ENCODE assay signal across 12 cellular contexts in genomic region chr11:118439656-118440055, GRCh38. TPM values are rescaled to one million over a fixed set of nuclear protein-coding genes. Genes with fewer than 3 reads are reported as not detected.
DNase-seq lines count a peak whose midpoint lies in the region; ATAC-seq and TF ChIP-seq lines count a peak whose summit lies in the region.
"Had no signal": no experiment of that assay in that cellular context is flagged by ENCODE, and none has a peak within 500 bp of the region (broad histone marks: within the 10 kb centered on the region; RNA-seq: fewer than 3 reads in every experiment).

No MANE protein-coding gene starts in this region.

- no peaks in the 10 kb centered on the region for H3K9me3 Mint-ChIP-seq in activated naive CD4-positive, alpha-beta T cell treated with anti-CD3 and anti-CD28 coated beads for 36 hours
- no peaks in the 10 kb centered on the region for H3K9me3 Mint-ChIP-seq in T-helper 2 cell treated with Interferon-gamma antibody and Interleukin-4, amounts not matched to agents 5 μg/mL and 100 μg/mL, for 36 hours
- no peaks in the 10 kb centered on the region for H3K9me3 Mint-ChIP-seq in effector memory CD8-positive, alpha-beta T cell
- no peaks in the 10 kb centered on the region for H3K9me3 Mint-ChIP-seq in stimulated activated effector memory CD8-positive, alpha-beta T cell treated with anti-CD3 and anti-CD28 coated beads, Interleukin-12 subunit alpha, Interleukin-12 subunit beta, amount 100 ng/mL, for 72 hours

- TF ChIP-seq CTCF in thyroid gland (IDR thresholded peaks at IDR 0.05), result no peak

- no peaks in the 10 kb centered on the region for H3K36me3 ChIP-seq in thyroid gland

- H3K27me3 Mint-ChIP-seq in activated naive CD4-positive, alpha-beta T cell treated with anti-CD3 and anti-CD28 coated beads for 36 hours (ENCODE audit: low read depth), result no peaks in the 10 kb centered on the region
- no peaks in the 10 kb centered on the region for H3K27me3 Mint-ChIP-seq in T-helper 2 cell treated with Interferon-gamma antibody and Interleukin-4, amounts not matched to agents 5 μg/mL and 100 μg/mL, for 36 hours (ENCODE audit: low read depth)
- no peaks in the 10 kb centered on the region for H3K27me3 Mint-ChIP-seq in effector memory CD8-positive, alpha-beta T cell

- no peak overlapping the region for H3K4me3 ChIP-seq in thyroid gland (replicated peaks in 1 of 3)

- H3K4me3 Mint-ChIP-seq in activated naive CD4-positive, alpha-beta T cell treated with anti-CD3 and anti-CD28 coated beads for 36 hours, result peak overlapping the region; percentile 88
- peak overlapping the region; percentile 87 for H3K4me3 Mint-ChIP-seq in T-helper 2 cell treated with Interferon-gamma antibody and Interleukin-4, amounts not matched to agents 5 μg/mL and 100 μg/mL, for 36 hours
- peak overlapping the region; percentile 29 to 98 for H3K4me3 Mint-ChIP-seq in effector memory CD8-positive, alpha-beta T cell
- H3K4me3 Mint-ChIP-seq in stimulated activated effector memory CD8-positive, alpha-beta T cell treated with anti-CD3 and anti-CD28 coated beads, Interleukin-12 subunit alpha, Interleukin-12 subunit beta, amount 100 ng/mL, for 72 hours, result peak overlapping the region; percentile 99

- no peak for TF ChIP-seq POLR2A in thyroid gland (IDR thresholded peaks at IDR 0.05)

- intact Hi-C loops in activated naive CD4-positive, alpha-beta T cell treated with anti-CD3 and anti-CD28 coated beads for 36 hours (cut with micrococcal nuclease), result loop anchor here (1.0 to 10.0 kb wide), 8 partner anchors 9 to 488 kb away; partner anchors contain the start of genes BCL9L, CD3E and IL10RA
- intact Hi-C loops in thyroid gland (cut with DNase I) (no loop called here), left colon (cut with DNase I, micrococcal nuclease) (no loop called here)

- CTCF ChIA-PET in activated naive CD4-positive, alpha-beta T cell treated with anti-CD3 and anti-CD28 coated beads for 36 hours (lab: Charles Lee), result interaction anchor here (0.5 to 1.6 kb wide), 3 partner anchors 9 to 47 kb away, joined by 3 to 6 read pairs (median 4); no protein-coding TSS in a partner anchor

- H3K27ac Mint-ChIP-seq in activated naive CD4-positive, alpha-beta T cell treated with anti-CD3 and anti-CD28 coated beads for 36 hours, result peak overlapping the region; percentile 98
- peak overlapping the region; percentile 45 for H3K27ac Mint-ChIP-seq in T-helper 2 cell treated with Interferon-gamma antibody and Interleukin-4, amounts not matched to agents 5 μg/mL and 100 μg/mL, for 36 hours
- H3K27ac Mint-ChIP-seq in effector memory CD8-positive, alpha-beta T cell, result peak overlapping the region; percentile 79 to 98
- H3K27ac Mint-ChIP-seq in stimulated activated effector memory CD8-positive, alpha-beta T cell treated with anti-CD3 and anti-CD28 coated beads, Interleukin-12 subunit alpha, Interleukin-12 subunit beta, amount 100 ng/mL, for 72 hours, result peak overlapping the region; percentile 96

- no peaks in the 10 kb centered on the region for H3K27me3 ChIP-seq in thyroid gland

- DNase-seq in activated naive CD4-positive, alpha-beta T cell treated with anti-CD3 and anti-CD28 coated beads for 36 hours, result no peak
- no peak for DNase-seq in activated naive CD4-positive, alpha-beta T cell treated with Interleukin-2 at 50 U/mL for 16 hours
- DNase-seq in T-helper 2 cell treated with Interferon-gamma antibody and Interleukin-4, amounts not matched to agents 5 μg/mL and 100 μg/mL, for 36 hours (ENCODE audit: low spot score), result no peak
- no peak for DNase-seq in effector memory CD8-positive, alpha-beta T cell
- DNase-seq in stimulated activated effector memory CD8-positive, alpha-beta T cell treated with anti-CD3 and anti-CD28 coated beads, Interleukin-12 subunit alpha, Interleukin-12 subunit beta, amount 100 ng/mL, for 72 hours (ENCODE audit: low spot score in 2 of 2), result no peak
- no peak for DNase-seq in HPDE6-E6E7 (ENCODE audit: extremely low spot score)
- no peak for DNase-seq in thyroid gland
- DNase-seq in left colon, result no peak
- DNase-seq: GF-D8, hippocampal formation, NCI-H2081, retina had no signal

- no peaks in the 10 kb centered on the region for H3K9me3 ChIP-seq in thyroid gland

- H3K4me1 Mint-ChIP-seq in activated naive CD4-positive, alpha-beta T cell treated with anti-CD3 and anti-CD28 coated beads for 36 hours (ENCODE audit: low read depth), result peaks cover 60% of the 10 kb centered on the region
- peaks cover 62% of the 10 kb centered on the region for H3K4me1 Mint-ChIP-seq in T-helper 2 cell treated with Interferon-gamma antibody and Interleukin-4, amounts not matched to agents 5 μg/mL and 100 μg/mL, for 36 hours (ENCODE audit: low read depth)
- peaks cover 63 to 82% of the 10 kb centered on the region in 2 donors for H3K4me1 Mint-ChIP-seq in effector memory CD8-positive, alpha-beta T cell (ENCODE audit: low read depth in 2 of 2)
- peaks cover 73% of the 10 kb centered on the region for H3K4me1 Mint-ChIP-seq in stimulated activated effector memory CD8-positive, alpha-beta T cell treated with anti-CD3 and anti-CD28 coated beads, Interleukin-12 subunit alpha, Interleukin-12 subunit beta, amount 100 ng/mL, for 72 hours

- H3K27ac ChIP-seq in thyroid gland, result no peak overlapping the region

- peaks cover 17% of the 10 kb centered on the region for H3K36me3 Mint-ChIP-seq in activated naive CD4-positive, alpha-beta T cell treated with anti-CD3 and anti-CD28 coated beads for 36 hours (ENCODE audit: low read depth)
- H3K36me3 Mint-ChIP-seq in T-helper 2 cell treated with Interferon-gamma antibody and Interleukin-4, amounts not matched to agents 5 μg/mL and 100 μg/mL, for 36 hours (ENCODE audit: low read depth), result peaks cover 39% of the 10 kb centered on the region
- peaks cover 35% of the 10 kb centered on the region for H3K36me3 Mint-ChIP-seq in effector memory CD8-positive, alpha-beta T cell (ENCODE audit: insufficient read depth)
- H3K36me3 Mint-ChIP-seq in stimulated activated effector memory CD8-positive, alpha-beta T cell treated with anti-CD3 and anti-CD28 coated beads, Interleukin-12 subunit alpha, Interleukin-12 subunit beta, amount 100 ng/mL, for 72 hours, result peaks cover 69% of the 10 kb centered on the region

- no peak for ATAC-seq in effector memory CD8-positive, alpha-beta T cell (replicated peaks)
- ATAC-seq in stimulated activated effector memory CD8-positive, alpha-beta T cell treated with anti-CD3 and anti-CD28 coated beads, Interleukin-12 subunit alpha, Interleukin-12 subunit beta, amount 100 ng/mL, for 72 hours, result peak; percentile 27
- ATAC-seq in left colon, result no peak

- peaks cover 34 to 61% of the 10 kb centered on the region in 2 donors for H3K4me1 ChIP-seq in thyroid gland

RNA-seq across cellular contexts. Expression of gene KMT2A, which starts 3.4 kb away (rescaled TPM):
- total RNA-seq in activated naive CD4-positive, alpha-beta T cell treated with anti-CD3 and anti-CD28 coated beads for 36 hours, result 10 to 100 TPM; 68.4 to 68.5 TPM
- 100 to 1,000 TPM in 2 of 4 donors, 10 to 100 TPM in 2; 74.5 to 175 (median 90.8) TPM for total RNA-seq in thyroid gland
- total RNA-seq in left colon, result 10 to 100 TPM; 41.9 to 45.2 TPM

RNA-seq across cellular contexts. Expression of gene ATP5MG, which starts 38.2 kb away (rescaled TPM):
- 100 to 1,000 TPM; 279 to 284 TPM for total RNA-seq in activated naive CD4-positive, alpha-beta T cell treated with anti-CD3 and anti-CD28 coated beads for 36 hours
- total RNA-seq in thyroid gland (100 to 1,000 TPM in 2 of 4 donors, 10 to 100 TPM in 2; 63.9 to 716 (median 170) TPM), left colon (100 to 1,000 TPM; 233 to 328 TPM)

Comparison
In these comparisons a context has a peak if more than half of its experiments do, and no peak if none do; other contexts are left out.
1. H3K27ac Mint-ChIP-seq: peak in every context shown above with its lines; median percentile 98 in activated naive CD4-positive, alpha-beta T cell treated with anti-CD3 and anti-CD28 coated beads for 36 hours; 96 in stimulated activated effector memory CD8-positive, alpha-beta T cell treated with anti-CD3 and anti-CD28 coated beads, Interleukin-12 subunit alpha, Interleukin-12 subunit beta, amount 100 ng/mL, for 72 hours; 88 in effector memory CD8-positive, alpha-beta T cell; 45 in T-helper 2 cell treated with Interferon-gamma antibody and Interleukin-4, amounts not matched to agents 5 μg/mL and 100 μg/mL, for 36 hours.